In genomic region chr7:109844362-109844761, GRCh38 we compare ENCODE assay signal across 9 cellular contexts.
DNase-seq lines count a peak whose midpoint lies in the region; ATAC-seq and TF ChIP-seq lines count a peak whose summit lies in the region.
"Had no signal": no experiment of that assay in that cellular context is flagged by ENCODE, and none has a peak within 500 bp of the region (broad histone marks: within the 10 kb centered on the region; RNA-seq: fewer than 3 reads in every experiment).

No MANE protein-coding gene starts in this region.

- no peaks in the 10 kb centered on the region for H3F3A ChIP-seq in neural progenitor cell (ENCODE audit: low read depth)

- no peaks in the 10 kb centered on the region for H3K4me1 Mint-ChIP-seq in neural progenitor cell

- DNase-seq in GM12865 (ENCODE audit: low read depth) (peak; percentile 5), NCI-H128 (lab: John Stamatoyannopoulos, UW; ENCODE audit: unreplicated experiment) (peak; percentile 9), breast epithelium (ENCODE audit: low spot score in 2 of 2) (no peak), neural progenitor cell (ENCODE audit: low spot score) (peak; percentile 8), AG08395 (ENCODE audit: low spot score) (no peak)
- DNase-seq in stimulated activated naive CD8-positive, alpha-beta T cell treated with anti-CD3 and anti-CD28 coated beads, Interleukin-15, Interleukin-2, amounts not matched to agents 100 U/mL and 50 U/mL, for 24 hours, result no peak
- DNase-seq in stimulated activated CD4-positive, alpha-beta T cell treated with anti-CD3 and anti-CD28 coated beads, Interleukin-12 subunit alpha, Interleukin-12 subunit beta, amount 100 ng/mL, for 4 hours, result no peak
- DNase-seq: stimulated activated CD8-positive, alpha-beta memory T cell treated with anti-CD3 and anti-CD28 coated beads, Interleukin-4, amount 100 ng/mL, for 48 hours had no signal

- no peak overlapping the region for H3K4me2 ChIP-seq in neural progenitor cell

- H3K36me3 ChIP-seq in breast epithelium (no peaks in the 10 kb centered on the region), neural progenitor cell (no peaks in the 10 kb centered on the region)

- ATAC-seq in GM19023 (IDR thresholded peaks at IDR 0.05; ENCODE audit: unreplicated experiment), result no peak
- ATAC-seq in stimulated activated naive CD8-positive, alpha-beta T cell treated with anti-CD3 and anti-CD28 coated beads, Interleukin-15, Interleukin-2, amounts not matched to agents 100 U/mL and 50 U/mL, for 24 hours, result no peak

- no peak overlapping the region for H3K4me3 Mint-ChIP-seq in neural progenitor cell

- H3K9me3 ChIP-seq in breast epithelium (no peaks in the 10 kb centered on the region), neural progenitor cell (ENCODE audit: low read depth) (no peaks in the 10 kb centered on the region)

- no peak overlapping the region for H2AFZ ChIP-seq in neural progenitor cell (replicated peaks)

- H3K79me2 ChIP-seq in neural progenitor cell (ENCODE audit: low read depth), result no peaks in the 10 kb centered on the region

- H3K36me3 Mint-ChIP-seq in neural progenitor cell, result no peaks in the 10 kb centered on the region

- H3K27me3 Mint-ChIP-seq in neural progenitor cell (ENCODE audit: insufficient read depth, low read depth), result no peaks in the 10 kb centered on the region

- H3K27ac ChIP-seq in breast epithelium (no peak overlapping the region), neural progenitor cell (no peak overlapping the region)

- H4K20me1 ChIP-seq in neural progenitor cell (ENCODE audit: low read depth), result no peaks in the 10 kb centered on the region

- no peak overlapping the region for H3K27ac Mint-ChIP-seq in neural progenitor cell

- intact Hi-C loops in breast epithelium (cut with DNase I; ENCODE audit: low total_unique reads), result no loop called here

- no peak overlapping the region for H3K4me3 ChIP-seq in GM12865 (ENCODE audit: low read depth, low read length)
- no peak overlapping the region for H3K4me3 ChIP-seq in breast epithelium
- H3K4me3 ChIP-seq in neural progenitor cell, result no peak overlapping the region

- H3K4me1 ChIP-seq in breast epithelium (no peaks in the 10 kb centered on the region), neural progenitor cell (no peaks in the 10 kb centered on the region)

- no peak for TF ChIP-seq POLR2A in breast epithelium (IDR thresholded peaks at IDR 0.05)

- TF ChIP-seq CTCF in GM12865 (IDR thresholded peaks at IDR 0.05; ENCODE audit: insufficient read depth, low read depth, low read length, missing control alignments), result peak; percentile 28
- peak in 2 of 3 donors; percentile 27 to 45 for TF ChIP-seq CTCF in breast epithelium (IDR thresholded peaks at IDR 0.05)
- TF ChIP-seq CTCF in neural progenitor cell (IDR thresholded peaks at IDR 0.05), result peak; percentile 68

- no peaks in the 10 kb centered on the region for H3K27me3 ChIP-seq in breast epithelium
- no peaks in the 10 kb centered on the region for H3K27me3 ChIP-seq in neural progenitor cell

- H3K9ac ChIP-seq in neural progenitor cell, result no peak overlapping the region

- H3K9me3 Mint-ChIP-seq in neural progenitor cell, result no peaks in the 10 kb centered on the region

Comparison
In these comparisons a context has a peak if more than half of its experiments do, and no peak if none do; other contexts are left out.
1. DNase-seq: peak in GM12865 (single experiment), NCI-H128 (single experiment) and neural progenitor cell (single experiment); none in breast epithelium (0 of 2), stimulated activated naive CD8-positive, alpha-beta T cell treated with anti-CD3 and anti-CD28 coated beads, Interleukin-15, Interleukin-2, amounts not matched to agents 100 U/mL and 50 U/mL, for 24 hours (single experiment), AG08395 (single experiment) and stimulated activated CD4-positive, alpha-beta T cell treated with anti-CD3 and anti-CD28 coated beads, Interleukin-12 subunit alpha, Interleukin-12 subunit beta, amount 100 ng/mL, for 4 hours (single experiment).
2. Peak in every context shown above with its lines, with median percentiles within 50 percentile points of each other: CTCF ChIP-seq.